18 cellular contexts compared by ENCODE assay signal in the genomic region with DNA sequence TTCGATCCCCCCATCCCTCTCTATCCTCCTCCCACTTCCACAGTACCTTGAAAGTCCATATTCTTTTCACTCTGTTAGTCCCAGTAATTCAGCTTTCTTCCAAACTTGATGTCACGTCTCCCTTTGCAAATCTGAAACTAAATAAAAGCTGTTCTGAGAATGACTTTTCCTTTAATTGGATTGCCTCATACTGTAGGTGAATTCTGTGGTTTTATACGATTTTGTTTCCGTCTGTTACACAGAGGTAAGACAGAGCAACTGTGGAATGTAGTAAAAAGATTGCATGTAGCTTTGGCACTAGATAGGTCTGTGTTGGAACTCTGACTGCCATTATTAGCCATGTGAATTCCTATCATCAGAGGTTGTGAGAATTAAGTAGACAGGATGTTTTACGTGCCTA. TPM values are rescaled to one million over a fixed set of nuclear protein-coding genes. Genes with fewer than 3 reads are reported as not detected.
A peak's percentile ranks its signal among the peaks of the same experiment; 100 is the strongest.
DNase-seq lines count a peak whose midpoint lies in the region; ATAC-seq and TF ChIP-seq lines count a peak whose summit lies in the region.
"Had no signal": no experiment of that assay in that cellular context is flagged by ENCODE, and none has a peak within 500 bp of the region (broad histone marks: within the 10 kb centered on the region; RNA-seq: fewer than 3 reads in every experiment).

No MANE protein-coding gene starts in this region.

- H3K4me3 Mint-ChIP-seq in activated naive CD4-positive, alpha-beta T cell treated with anti-CD3 and anti-CD28 coated beads, Interleukin-2, amount 50 U/mL, for 24 hours, result peak overlapping the region; percentile 82
- peak overlapping the region; percentile 6 for H3K4me3 Mint-ChIP-seq in activated CD4-positive, alpha-beta memory T cell treated with anti-CD3 and anti-CD28 coated beads for 36 hours
- peak overlapping the region in 1 of 2 donors; percentile 89 for H3K4me3 Mint-ChIP-seq in stimulated activated naive CD8-positive, alpha-beta T cell treated with anti-CD3 and anti-CD28 coated beads, Interleukin-15, amount 100 ng/mL, for 72 hours
- no peak overlapping the region for H3K4me3 Mint-ChIP-seq in HFFc6

- dilution Hi-C loops in mammary epithelial cell (cut with HindIII; ENCODE audit: low sequenced_read_pairs), result loop anchor here (5.0 kb wide), 2 partner anchors 60 to 105 kb away; no protein-coding TSS in a partner anchor

- H3K36me3 Mint-ChIP-seq in activated naive CD4-positive, alpha-beta T cell treated with anti-CD3 and anti-CD28 coated beads, Interleukin-2, amount 50 U/mL, for 24 hours, result peaks cover 18% of the 10 kb centered on the region
- H3K36me3 Mint-ChIP-seq in activated CD4-positive, alpha-beta memory T cell treated with anti-CD3 and anti-CD28 coated beads for 36 hours, result peaks cover 33% of the 10 kb centered on the region
- peaks cover 38% of the 10 kb centered on the region for H3K36me3 Mint-ChIP-seq in HFFc6 (ENCODE audit: low read depth)

- H3K4me2 ChIP-seq in mammary epithelial cell (ENCODE audit: insufficient read depth, low read depth, low read length), result peak overlapping the region; percentile 38

- POLR2A ChIA-PET in activated CD4-positive, alpha-beta memory T cell treated with anti-CD3 and anti-CD28 coated beads for 36 hours (lab: Charles Lee), result interaction anchor here (1.0 to 2.0 kb wide), 4 partner anchors 9 to 26 kb away, joined by 3 to 9 read pairs (median 4); a partner anchor contains a TSS

- no peaks in the 10 kb centered on the region for H3K9me3 ChIP-seq in mammary epithelial cell (replicated peaks; ENCODE audit: insufficient read depth, low read length)
- H3K9me3 ChIP-seq: ascending aorta, esophagus squamous epithelium, gastroesophageal sphincter, sigmoid colon, thoracic aorta had no signal

- no peak overlapping the region for H3K4me3 ChIP-seq in mammary epithelial cell (replicated peaks in 1 of 3; ENCODE audit: insufficient read depth in 1 of 3, low read depth in 2 of 3, low read length in 3 of 3)
- H3K4me3 ChIP-seq: ascending aorta, esophagus squamous epithelium, gastroesophageal sphincter, sigmoid colon, thoracic aorta had no signal

- no peak for DNase-seq in activated naive CD4-positive, alpha-beta T cell treated with anti-CD3 and anti-CD28 coated beads, Interleukin-2, amount 50 U/mL, for 16 hours
- no peak for DNase-seq in activated CD4-positive, alpha-beta memory T cell treated with anti-CD3 and anti-CD28 coated beads for 36 hours
- DNase-seq in mammary epithelial cell (peak; percentile 43), HFFc6 (no peak), NCI-H1694 (lab: John Stamatoyannopoulos, UW) (no peak)
- no peak for DNase-seq in stimulated activated naive CD8-positive, alpha-beta T cell treated with anti-CD3 and anti-CD28 coated beads, Interleukin-15, amount 100 ng/mL, for 72 hours
- DNase-seq: DMS53, esophagus squamous epithelium, GOT3, MM.1S, NCI-H1436 treated with DMSO at 0.1 percent for 48 hours, NCI-H69, sigmoid colon had no signal

- ATAC-seq in stimulated activated naive CD8-positive, alpha-beta T cell treated with anti-CD3 and anti-CD28 coated beads, Interleukin-15, amount 100 ng/mL, for 72 hours, result peak; percentile 61
- ATAC-seq in GM18502 (IDR thresholded peaks at IDR 0.05; ENCODE audit: poor library complexity, unreplicated experiment), result no peak
- ATAC-seq: gastroesophageal sphincter had no signal

- no peaks in the 10 kb centered on the region for H4K20me1 ChIP-seq in mammary epithelial cell (ENCODE audit: insufficient read depth, low read length)

- peak overlapping the region; percentile 97 for H3K27ac Mint-ChIP-seq in activated naive CD4-positive, alpha-beta T cell treated with anti-CD3 and anti-CD28 coated beads, Interleukin-2, amount 50 U/mL, for 24 hours
- H3K27ac Mint-ChIP-seq in activated CD4-positive, alpha-beta memory T cell treated with anti-CD3 and anti-CD28 coated beads for 36 hours, result peak overlapping the region; percentile 66
- H3K27ac Mint-ChIP-seq in stimulated activated naive CD8-positive, alpha-beta T cell treated with anti-CD3 and anti-CD28 coated beads, Interleukin-15, amount 100 ng/mL, for 72 hours, result peak overlapping the region; percentile 90 to 96
- no peak overlapping the region for H3K27ac Mint-ChIP-seq in HFFc6

- 8% methylated on average over 5 of the region's 5 CpGs for WGBS in mammary epithelial cell (ENCODE audit: low coverage, missing lambda C conversion rate)

- H3K9me3 Mint-ChIP-seq in activated naive CD4-positive, alpha-beta T cell treated with anti-CD3 and anti-CD28 coated beads, Interleukin-2, amount 50 U/mL, for 24 hours, result no peaks in the 10 kb centered on the region
- H3K9me3 Mint-ChIP-seq in activated CD4-positive, alpha-beta memory T cell treated with anti-CD3 and anti-CD28 coated beads for 36 hours, result no peaks in the 10 kb centered on the region
- peaks cover 0 to 7% of the 10 kb centered on the region in 2 donors for H3K9me3 Mint-ChIP-seq in stimulated activated naive CD8-positive, alpha-beta T cell treated with anti-CD3 and anti-CD28 coated beads, Interleukin-15, amount 100 ng/mL, for 72 hours
- H3K9me3 Mint-ChIP-seq in HFFc6, result no peaks in the 10 kb centered on the region

- peaks cover 14% of the 10 kb centered on the region for H3K36me3 ChIP-seq in mammary epithelial cell (ENCODE audit: insufficient read depth, low read length)

- no peaks in the 10 kb centered on the region for H3K27me3 Mint-ChIP-seq in activated naive CD4-positive, alpha-beta T cell treated with anti-CD3 and anti-CD28 coated beads, Interleukin-2, amount 50 U/mL, for 24 hours
- H3K27me3 Mint-ChIP-seq in activated CD4-positive, alpha-beta memory T cell treated with anti-CD3 and anti-CD28 coated beads for 36 hours, result no peaks in the 10 kb centered on the region
- H3K27me3 Mint-ChIP-seq in stimulated activated naive CD8-positive, alpha-beta T cell treated with anti-CD3 and anti-CD28 coated beads, Interleukin-15, amount 100 ng/mL, for 72 hours, result no peaks in the 10 kb centered on the region
- H3K27me3 Mint-ChIP-seq in HFFc6 (ENCODE audit: insufficient read depth), result no peaks in the 10 kb centered on the region; the same call in 1 of the 2 replicates

- H3K79me2 ChIP-seq in mammary epithelial cell (ENCODE audit: insufficient read depth, low read length), result peaks cover 66% of the 10 kb centered on the region

- H3K9ac ChIP-seq in mammary epithelial cell (ENCODE audit: insufficient read depth, low read length), result no peak overlapping the region

- no TSS peak for BruUV-seq in mammary epithelial cell (replicated peaks; lab: Mats Ljungman, UMichigan)

- CTCF ChIA-PET in activated CD4-positive, alpha-beta memory T cell treated with anti-CD3 and anti-CD28 coated beads for 36 hours (lab: Charles Lee), result interaction anchor here (2.4 kb wide), 1 partner anchor 67 kb away, joined by 15 read pairs; no protein-coding TSS in a partner anchor
- CTCF ChIA-PET in mammary epithelial cell (lab: Charles Lee; ENCODE audit: low non-redundant PET), result no interaction called here

- in situ Hi-C loops in mammary epithelial cell (cut with MboI; ENCODE audit: low sequenced_read_pairs in 2 of 2), result no loop called here

- TF ChIP-seq CTCF in mammary epithelial cell (conservative IDR thresholded peaks at IDR 0.05 in 1 of 2, IDR thresholded peaks at IDR 0.05 in 1 of 2; ENCODE audit: extremely low read depth in 1 of 2, insufficient read depth in 1 of 2, low read depth in 1 of 2, low read length in 2 of 2) (no peak), HFFc6 (IDR thresholded peaks at IDR 0.05) (no peak)

- H2AFZ ChIP-seq in mammary epithelial cell (ENCODE audit: low read depth, low read length), result no peak overlapping the region

- peaks cover 9% of the 10 kb centered on the region for H3K4me1 Mint-ChIP-seq in activated naive CD4-positive, alpha-beta T cell treated with anti-CD3 and anti-CD28 coated beads, Interleukin-2, amount 50 U/mL, for 24 hours
- peaks cover 59% of the 10 kb centered on the region for H3K4me1 Mint-ChIP-seq in activated CD4-positive, alpha-beta memory T cell treated with anti-CD3 and anti-CD28 coated beads for 36 hours (ENCODE audit: low read depth)
- H3K4me1 Mint-ChIP-seq in stimulated activated naive CD8-positive, alpha-beta T cell treated with anti-CD3 and anti-CD28 coated beads, Interleukin-15, amount 100 ng/mL, for 72 hours, result peaks cover 52% of the 10 kb centered on the region
- no peaks in the 10 kb centered on the region for H3K4me1 Mint-ChIP-seq in HFFc6 (ENCODE audit: low read depth)

- H3K27me3 ChIP-seq in mammary epithelial cell (ENCODE audit: insufficient read depth, low read length), result no peaks in the 10 kb centered on the region
- H3K27me3 ChIP-seq: ascending aorta, esophagus squamous epithelium, gastroesophageal sphincter, sigmoid colon had no signal

- no peak overlapping the region for H3K27ac ChIP-seq in mammary epithelial cell (ENCODE audit: insufficient read depth, low read depth, low read length)
- H3K27ac ChIP-seq: ascending aorta, esophagus squamous epithelium, gastroesophageal sphincter, sigmoid colon, thoracic aorta had no signal

- intact Hi-C loops in activated CD4-positive, alpha-beta memory T cell treated with anti-CD3 and anti-CD28 coated beads for 36 hours (cut with micrococcal nuclease), result loop anchor here (2.0 to 5.0 kb wide), 4 partner anchors 20 to 295 kb away; no protein-coding TSS in a partner anchor
- intact Hi-C loops in mammary epithelial cell (cut with micrococcal nuclease), result no loop called here

- H3K4me1 ChIP-seq in mammary epithelial cell (ENCODE audit: insufficient read depth, low read length), result no peaks in the 10 kb centered on the region
- H3K4me1 ChIP-seq: ascending aorta, gastroesophageal sphincter, sigmoid colon had no signal

RNA-seq across cellular contexts. Expression of a gene that starts 25.9 kb away (rescaled TPM):
- 10 to 100 TPM; 42.5 to 44.3 TPM for total RNA-seq in activated CD4-positive, alpha-beta memory T cell treated with anti-CD3 and anti-CD28 coated beads for 36 hours
- total RNA-seq in mammary epithelial cell, result 10 to 100 TPM; 34.2 to 43.0 TPM
- 21.0 TPM for polyA plus RNA-seq in mammary epithelial cell
- 51.1 TPM for polyA minus RNA-seq in mammary epithelial cell
- total RNA-seq in HFFc6 (2021; fragmentation: NEBNext Ultra II Directional; extraction: Animal tissue kit (Norgen Biotek cat#: 25700)), result 10 to 100 TPM; 19.9 to 25.6 (median 22.4) TPM
